Comparison of ENCODE assay signal across 8 cellular contexts in the genomic region with DNA sequence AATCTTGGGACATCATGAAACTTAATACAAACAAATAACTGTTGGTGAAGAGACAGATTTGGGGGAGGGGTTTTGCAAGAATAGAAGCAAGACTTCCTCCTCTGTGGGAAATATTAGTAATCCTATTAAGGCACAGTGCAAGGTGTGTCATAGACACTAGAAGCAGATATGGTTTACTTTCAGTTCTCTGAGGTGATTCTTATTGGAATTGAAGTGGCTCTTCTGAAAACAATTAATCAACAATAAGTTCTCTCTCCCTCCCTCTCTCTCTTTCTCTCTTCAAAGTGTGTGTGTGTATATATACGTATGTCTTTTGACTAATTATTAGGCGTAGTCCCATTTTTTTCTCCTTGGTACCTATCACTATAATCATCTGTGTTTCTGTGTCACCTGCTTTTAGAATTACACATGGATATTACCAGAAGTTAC.
DNase-seq lines count a peak whose midpoint lies in the region; ATAC-seq and TF ChIP-seq lines count a peak whose summit lies in the region.

No MANE protein-coding gene starts in this region.

- peak overlapping the region; percentile 69 for H3K4me3 ChIP-seq in DOHH2 (ENCODE audit: low read length)
- H3K4me3 ChIP-seq in LNCaP clone FGC (ENCODE audit: low read depth, low read length): peak overlapping the region; percentile 46
- H3K4me3 ChIP-seq in dorsolateral prefrontal cortex: peak overlapping the region in 57 of 59 donors; percentile 4 to 69 (median 49)
- peak overlapping the region; percentile 8 for H3K4me3 ChIP-seq in parathyroid adenoma (ENCODE audit: low read depth, low read length)
- no peak overlapping the region for H3K4me3 ChIP-seq in H7 (ENCODE audit: insufficient read depth, low read depth, low read length)

- peaks cover 2% of the 10 kb centered on the region for H3F3A ChIP-seq in DOHH2 (ENCODE audit: control insufficient read depth, insufficient read depth)

- peaks cover 90% of the 10 kb centered on the region for H3K4me1 ChIP-seq in DOHH2 (ENCODE audit: control insufficient read depth, low read length)
- H3K4me1 ChIP-seq in parathyroid adenoma: peaks cover 30% of the 10 kb centered on the region

- H3K9me3 ChIP-seq in DOHH2 (ENCODE audit: control insufficient read depth, insufficient read depth, low read length): no peaks in the 10 kb centered on the region
- H3K9me3 ChIP-seq in parathyroid adenoma (ENCODE audit: control insufficient read depth, low read length): no peaks in the 10 kb centered on the region

- peak; percentile 71 for DNase-seq in LNCaP clone FGC (ENCODE audit: low read depth)
- no peak for DNase-seq in dorsolateral prefrontal cortex
- no peak for DNase-seq in AG20443 (ENCODE audit: low spot score)
- DNase-seq in NCI-H2196 treated with DMSO at 0.1 percent for 48 hours (lab: John Stamatoyannopoulos, UW; ENCODE audit: unreplicated experiment): no peak
- DNase-seq in H7: no peak

- no peaks in the 10 kb centered on the region for H3K27me3 ChIP-seq in DOHH2 (ENCODE audit: control insufficient read depth, low read length)
- H3K27me3 ChIP-seq in dorsolateral prefrontal cortex: no peaks in the 10 kb centered on the region
- no peaks in the 10 kb centered on the region for H3K27me3 ChIP-seq in parathyroid adenoma (ENCODE audit: control insufficient read depth, insufficient read depth, low read length)
- H3K27me3 ChIP-seq in H7 (ENCODE audit: control insufficient read depth, insufficient read depth, low read length): no peaks in the 10 kb centered on the region

- TF ChIP-seq CTCF in DOHH2 (IDR thresholded peaks at IDR 0.05; ENCODE audit: low read depth, low read length, poor library complexity, severe bottlenecking) (no peak), LNCaP clone FGC (IDR thresholded peaks at IDR 0.05; ENCODE audit: control insufficient read depth, extremely low read depth, insufficient read depth) (no peak), dorsolateral prefrontal cortex (IDR thresholded peaks at IDR 0.05 in 54 of 56, conservative IDR thresholded peaks at IDR 0.05 in 2 of 56; ENCODE audit: low read depth in 1 of 56, partially characterized antibody in 56 of 56) (no peak), parathyroid adenoma (IDR thresholded peaks at IDR 0.05) (no peak)

- H3K79me2 ChIP-seq in DOHH2 (ENCODE audit: control insufficient read depth, low read length) (peaks cover 59% of the 10 kb centered on the region), parathyroid adenoma (peaks cover 7% of the 10 kb centered on the region)

- peak overlapping the region; percentile 59 for H3K27ac ChIP-seq in DOHH2 (ENCODE audit: low read depth, low read length)
- peak overlapping the region in 56 of 59 donors; percentile 16 to 89 (median 81) for H3K27ac ChIP-seq in dorsolateral prefrontal cortex
- H3K27ac ChIP-seq in parathyroid adenoma: peak overlapping the region; percentile 80

- intact Hi-C loops in dorsolateral prefrontal cortex (cut with DNase I): loop anchor here (1.0 to 10.0 kb wide), 3 partner anchors 82 to 150 kb away; partner anchors contain the start of gene HIVEP2 (in 1 of the 2)

- no peak overlapping the region for H3K9ac ChIP-seq in parathyroid adenoma

- H3K36me3 ChIP-seq in DOHH2 (ENCODE audit: control insufficient read depth, low read length): 0 out of 2 replicates have a peak, but pooled peaks cover 4% of the 10 kb centered on the region
- H3K36me3 ChIP-seq in parathyroid adenoma (ENCODE audit: control insufficient read depth, insufficient read depth, low read length): no peaks in the 10 kb centered on the region
- no peaks in the 10 kb centered on the region for H3K36me3 ChIP-seq in H7 (replicated peaks; ENCODE audit: control insufficient read depth, insufficient read depth, low read length)

- H3K9me2 ChIP-seq in DOHH2 (replicated peaks; ENCODE audit: control insufficient read depth, low read length): no peaks in the 10 kb centered on the region

- H3K4me2 ChIP-seq in DOHH2 (ENCODE audit: low read length) (peak overlapping the region; percentile 96), parathyroid adenoma (ENCODE audit: low read length) (peak overlapping the region; percentile 44)

- H2AFZ ChIP-seq in parathyroid adenoma: peak overlapping the region; percentile 78

- no peaks in the 10 kb centered on the region for H4K20me1 ChIP-seq in DOHH2 (ENCODE audit: control insufficient read depth, insufficient read depth, low read depth, low read length)

- ATAC-seq in GM21526 (IDR thresholded peaks at IDR 0.05; ENCODE audit: low FRiP score, unreplicated experiment): peak; percentile 49
